ENCODE assay signal across 8 cellular contexts in the genomic region with DNA sequence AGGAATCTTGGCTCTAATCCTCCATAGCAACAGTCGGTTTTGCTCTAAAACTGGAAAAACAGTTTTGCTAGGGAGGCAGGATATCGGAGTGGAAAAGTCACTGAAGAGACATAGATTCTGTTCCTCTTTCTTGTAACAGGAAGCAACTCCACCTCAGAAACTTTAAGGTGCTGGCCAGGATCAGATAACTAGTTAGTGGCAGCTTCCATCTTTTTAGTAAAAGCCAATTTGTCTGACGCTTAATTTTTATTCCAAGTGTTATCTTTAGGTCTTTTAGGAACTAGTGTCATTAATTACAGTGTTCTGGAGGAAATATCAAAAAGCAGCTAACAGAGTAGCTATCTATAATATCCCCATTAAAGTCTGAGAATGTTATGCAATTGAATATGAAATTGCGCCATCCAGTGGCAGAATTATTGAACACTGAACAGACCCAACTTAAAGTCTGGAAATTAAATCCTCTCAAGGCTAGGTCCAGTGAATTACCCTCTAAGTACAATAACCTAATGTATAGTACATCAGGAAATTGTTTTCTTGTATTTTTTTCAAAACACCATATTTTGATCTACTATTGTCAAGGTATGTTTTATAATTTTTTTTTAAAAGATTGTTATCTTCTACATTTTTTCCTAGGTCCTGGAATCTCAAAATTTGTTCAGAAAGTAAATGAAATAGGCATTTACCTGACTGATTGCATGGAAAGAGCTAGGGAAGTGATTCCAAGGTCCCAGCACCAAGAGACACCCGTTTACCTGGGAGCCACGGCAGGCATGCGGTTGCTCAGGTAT.
A peak's percentile ranks its signal among the peaks of the same experiment; 100 is the strongest.
DNase-seq lines count a peak whose midpoint lies in the region; ATAC-seq, FAIRE-seq and TF ChIP-seq lines count a peak whose summit lies in the region.

No MANE protein-coding gene starts in this region.

- DNase-seq in BJ (ENCODE audit: low read depth), result no peak
- peak; percentile 33 for DNase-seq in HT1080 (ENCODE audit: low read depth)
- peak; percentile 74 for DNase-seq in SK-MEL-5 (ENCODE audit: low read depth, low spot score)
- peak; percentile 83 for DNase-seq in choroid plexus epithelial cell (ENCODE audit: low read depth)
- peak; percentile 57 for DNase-seq in HepG2 (ENCODE audit: low spot score)
- DNase-seq in testis, result peak; percentile 71
- no peak for DNase-seq in NK-92 (lab: John Stamatoyannopoulos, UW; ENCODE audit: unreplicated experiment)

- peak; percentile 71 for ATAC-seq in HepG2

- TF ChIP-seq CTCF in BJ (IDR thresholded peaks at IDR 0.05; ENCODE audit: insufficient read depth, low read depth, low read length), result peak; percentile 50
- TF ChIP-seq CTCF in GM12873 (IDR thresholded peaks at IDR 0.05; ENCODE audit: insufficient read depth, low read depth, low read length, missing control alignments), result peak; percentile 62
- peak; percentile 67 for TF ChIP-seq CTCF in choroid plexus epithelial cell (conservative IDR thresholded peaks at IDR 0.05; ENCODE audit: low read depth, low read length)
- peak; percentile 74 for TF ChIP-seq CTCF in HepG2 (CRISPR knock-in tag; IDR thresholded peaks at IDR 0.05)
- peak; percentile 67 to 76 (median 71) for TF ChIP-seq CTCF in testis (IDR thresholded peaks at IDR 0.05)

- CTCF ChIA-PET in BJ (lab: Yijun Ruan, JAX) (interaction anchor here (0.7 to 17.8 kb wide), 26 partner anchors 9 to 603 kb away, joined by 3 to 296 read pairs (median 4); a partner anchor contains a TSS), HepG2 (lab: Yijun Ruan, JAX; ENCODE audit: low intra/inter-chr PET ratio, low total read pairs) (interaction anchor here (0.8 to 1.8 kb wide), 2 partner anchors 148 to 153 kb away, joined by 3 to 23 read pairs; a partner anchor contains a TSS)

- H3K27me3 ChIP-seq in BJ (ENCODE audit: control insufficient read depth, insufficient read depth, low read length), result no peaks in the 10 kb centered on the region; the same call in 1 of the 2 replicates
- H3K27me3 ChIP-seq in HepG2 (ENCODE audit: control insufficient read depth in 1 of 2, insufficient read depth in 2 of 2, low read length in 2 of 2), result no peaks in the 10 kb centered on the region
- H3K27me3 ChIP-seq in testis, result no peaks in the 10 kb centered on the region

- H2AFZ ChIP-seq in HepG2 (ENCODE audit: low read length), result no peak overlapping the region

- H4K20me1 ChIP-seq in HepG2 (ENCODE audit: insufficient read depth, low read length), result no peaks in the 10 kb centered on the region

- TF ChIP-seq RAD21 in HepG2 (CRISPR knock-in tag; IDR thresholded peaks at IDR 0.05), result peak; percentile 74

- H3K79me2 ChIP-seq in HepG2 (ENCODE audit: insufficient read depth, low read length), result no peaks in the 10 kb centered on the region

- intact Hi-C loops in HepG2 (cut with micrococcal nuclease; ENCODE audit: unreplicated experiment), result loop anchor here (1.0 kb wide), 1 partner anchor 148 kb away; no protein-coding TSS in a partner anchor
- intact Hi-C loops in testis (cut with DNase I; ENCODE audit: low total_unique reads), result no loop called here

- H3K9ac ChIP-seq in HepG2 (ENCODE audit: insufficient read depth, low read depth, low read length), result no peak overlapping the region

- H3K36me3 ChIP-seq in BJ (ENCODE audit: control insufficient read depth, insufficient read depth, low read length), result no peaks in the 10 kb centered on the region
- H3K36me3 ChIP-seq in HepG2 (replicated peaks in 1 of 2; ENCODE audit: control insufficient read depth in 1 of 2, insufficient read depth in 2 of 2, low read length in 2 of 2), result no peaks in the 10 kb centered on the region
- no peaks in the 10 kb centered on the region for H3K36me3 ChIP-seq in testis (ENCODE audit: low read depth, missing control alignments)

- H3K9me3 ChIP-seq in HepG2 (ENCODE audit: low read length), result no peaks in the 10 kb centered on the region
- no peaks in the 10 kb centered on the region for H3K9me3 ChIP-seq in testis

- POLR2A ChIA-PET in BJ (lab: Charles Lee), result interaction anchor here (0.6 to 0.9 kb wide), 2 partner anchors 148 to 218 kb away, joined by 3 read pairs; a partner anchor contains a TSS
- POLR2A ChIA-PET in HepG2 (lab: Yijun Ruan, JAX), result interaction anchor here (2.4 kb wide), 1 partner anchor 149 kb away, joined by 13 read pairs; a partner anchor contains a TSS

- no TSS peak for BruUV-seq in HepG2 (replicated peaks; lab: Mats Ljungman, UMichigan)

- 56% methylated on average over 7 of the region's 7 CpGs for WGBS in HepG2 (ENCODE audit: low lambda C conversion rate)
- 49 to 52% methylated on average over 7 of the region's 7 CpGs for WGBS in testis, 2 donors

- no peak for TF ChIP-seq POLR2A in HepG2 (IDR thresholded peaks at IDR 0.05; ENCODE audit: insufficient read depth in 1 of 2, low read depth in 2 of 2, low read length in 2 of 2)
- no peak for TF ChIP-seq POLR2A in testis (IDR thresholded peaks at IDR 0.05)

- H3K4me1 ChIP-seq in HepG2 (ENCODE audit: insufficient read depth, low read length) (peaks cover 25% of the 10 kb centered on the region), testis (no peaks in the 10 kb centered on the region)

- peak; percentile 56 for FAIRE-seq in HepG2 (lab: Jason Lieb, UNC)

- in situ Hi-C loops in SK-MEL-5 (cut with HindIII; ENCODE audit: low pct_unique_long_range_greater_than_20kb, low sequenced_read_pairs) (no loop called here), HepG2 (cut with HindIII; ENCODE audit: extremely low pct_ligation_motif_present, low pct_unique_long_range_greater_than_20kb) (loop anchor here (5.0 kb wide), 1 partner anchor 145 kb away; no protein-coding TSS in a partner anchor)

- no peak overlapping the region for H3K4me3 ChIP-seq in BJ (ENCODE audit: low read depth, low read length)
- H3K4me3 ChIP-seq in choroid plexus epithelial cell (ENCODE audit: low read depth, low read length), result no peak overlapping the region
- no peak overlapping the region for H3K4me3 ChIP-seq in HepG2 (replicated peaks in 1 of 3; ENCODE audit: insufficient read depth in 1 of 3, low read depth in 2 of 3, low read length in 3 of 3)
- H3K4me3 ChIP-seq in testis, result no peak overlapping the region

- H3K4me2 ChIP-seq in HepG2 (ENCODE audit: low read depth, low read length), result no peak overlapping the region

- TF ChIP-seq EP300 in HepG2 (IDR thresholded peaks at IDR 0.05; ENCODE audit: low read depth in 2 of 2, low read length in 2 of 2), result no peak
- TF ChIP-seq EP300 in HepG2 (CRISPR knock-in tag; IDR thresholded peaks at IDR 0.05; ENCODE audit: borderline replicate concordance), result no peak

- no peak overlapping the region for H3K27ac ChIP-seq in HepG2 (ENCODE audit: extremely low read length, insufficient read depth, low read length)
- peak overlapping the region in 1 of 2 donors; percentile 42 for H3K27ac ChIP-seq in testis

TF ChIP-seq in HepG2, 621 proteins besides CTCF, POLR2A, EP300 and RAD21 (continues in another document):
- peak; percentile 88 for TF ChIP-seq SMC3 (IDR thresholded peaks at IDR 0.05; ENCODE audit: low read length)
- TF ChIP-seq DNMT1 (CRISPR knock-in tag; IDR thresholded peaks at IDR 0.05), result no peak
- TF ChIP-seq KMT2B (CRISPR knock-in tag; IDR thresholded peaks at IDR 0.05), result no peak
- TF ChIP-seq ZNF282 (IDR thresholded peaks at IDR 0.05; ENCODE audit: partially characterized antibody), result no peak
- TF ChIP-seq, protein P1, sequence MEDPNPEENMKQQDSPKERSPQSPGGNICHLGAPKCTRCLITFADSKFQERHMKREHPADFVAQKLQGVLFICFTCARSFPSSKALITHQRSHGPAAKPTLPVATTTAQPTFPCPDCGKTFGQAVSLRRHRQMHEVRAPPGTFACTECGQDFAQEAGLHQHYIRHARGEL (CRISPR knock-in tag; IDR thresholded peaks at IDR 0.05), result no peak
- TF ChIP-seq, protein P2, sequence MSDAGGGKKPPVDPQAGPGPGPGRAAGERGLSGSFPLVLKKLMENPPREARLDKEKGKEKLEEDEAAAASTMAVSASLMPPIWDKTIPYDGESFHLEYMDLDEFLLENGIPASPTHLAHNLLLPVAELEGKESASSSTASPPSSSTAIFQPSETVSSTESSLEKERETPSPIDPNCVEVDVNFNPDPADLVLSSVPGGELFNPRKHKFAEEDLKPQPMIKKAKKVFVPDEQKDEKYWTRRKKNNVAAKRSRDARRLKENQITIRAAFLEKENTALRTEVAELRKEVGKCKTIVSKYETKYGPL (CRISPR knock-in tag; IDR thresholded peaks at IDR 0.05), result peak; percentile 88
- TF ChIP-seq CHCHD3 (CRISPR knock-in tag; IDR thresholded peaks at IDR 0.05), result no peak
- 0 out of 2 replicates have a peak, but pooled peaks have one; percentile 26 for TF ChIP-seq SOX5 (CRISPR knock-in tag; IDR thresholded peaks at IDR 0.05; ENCODE audit: borderline replicate concordance)
- TF ChIP-seq, protein P3, sequence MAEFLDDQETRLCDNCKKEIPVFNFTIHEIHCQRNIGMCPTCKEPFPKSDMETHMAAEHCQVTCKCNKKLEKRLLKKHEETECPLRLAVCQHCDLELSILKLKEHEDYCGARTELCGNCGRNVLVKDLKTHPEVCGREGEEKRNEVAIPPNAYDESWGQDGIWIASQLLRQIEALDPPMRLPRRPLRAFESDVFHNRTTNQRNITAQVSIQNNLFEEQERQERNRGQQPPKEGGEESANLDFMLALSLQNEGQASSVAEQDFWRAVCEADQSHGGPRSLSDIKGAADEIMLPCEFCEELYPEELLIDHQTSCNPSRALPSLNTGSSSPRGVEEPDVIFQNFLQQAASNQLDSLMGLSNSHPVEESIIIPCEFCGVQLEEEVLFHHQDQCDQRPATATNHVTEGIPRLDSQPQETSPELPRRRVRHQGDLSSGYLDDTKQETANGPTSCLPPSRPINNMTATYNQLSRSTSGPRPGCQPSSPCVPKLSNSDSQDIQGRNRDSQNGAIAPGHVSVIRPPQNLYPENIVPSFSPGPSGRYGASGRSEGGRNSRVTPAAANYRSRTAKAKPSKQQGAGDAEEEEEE (CRISPR knock-in tag; IDR thresholded peaks at IDR 0.05; ENCODE audit: borderline replicate concordance), result no peak
- TF ChIP-seq KAT8 (CRISPR knock-in tag; IDR thresholded peaks at IDR 0.05), result 0 out of 2 replicates have a peak, but pooled peaks have one; percentile 34
- TF ChIP-seq ZFAT (CRISPR knock-in tag; conservative IDR thresholded peaks at IDR 0.05), result no peak

Comparison
In these comparisons a context has a peak if more than half of its experiments do, and no peak if none do; other contexts are left out.
1. DNase-seq: peak in HT1080 (single experiment), SK-MEL-5 (single experiment), choroid plexus epithelial cell (single experiment), HepG2 (single experiment) and testis (single experiment); none in BJ (single experiment) and NK-92 (single experiment).
2. Peak in every context shown above with its lines, with median percentiles within 50 percentile points of each other: CTCF ChIP-seq.